Comparison of ENCODE assay signal across 8 cellular contexts in the genomic region with DNA sequence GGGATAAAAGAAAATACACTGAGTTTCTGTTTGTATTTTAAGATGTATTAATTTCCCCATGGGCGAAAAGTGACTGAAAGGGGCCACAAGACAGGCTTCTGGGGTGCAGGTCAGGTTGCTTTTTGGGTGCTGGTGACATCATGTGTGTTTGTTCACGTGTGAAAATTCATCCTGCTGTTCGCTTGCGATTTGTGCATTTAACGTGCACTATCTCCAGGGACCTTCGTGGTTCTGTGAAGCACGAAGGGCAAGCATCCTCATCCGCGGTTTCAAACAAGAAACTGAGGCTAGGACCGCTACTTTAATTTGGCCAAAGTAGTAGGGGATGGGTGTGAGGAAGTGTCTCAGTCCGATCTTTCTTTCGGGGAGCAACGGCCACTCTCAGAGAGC. TPM values are rescaled to one million over a fixed set of nuclear protein-coding genes. Genes with fewer than 3 reads are reported as not detected.
DNase-seq lines count a peak whose midpoint lies in the region; ATAC-seq and TF ChIP-seq lines count a peak whose summit lies in the region.

No MANE protein-coding gene starts in this region.

- H3K27ac ChIP-seq in brain microvascular endothelial cell (no peak overlapping the region), muscle layer of colon (ENCODE audit: low read depth, low read length) (peak overlapping the region; percentile 79)

- POLR2A ChIA-PET in AG04449 (lab: Yijun Ruan, JAX) = interaction anchor here (0.6 to 1.8 kb wide), 5 partner anchors 14 to 183 kb away, joined by 3 to 8 read pairs (median 3); no protein-coding TSS in a partner anchor

- CTCF ChIA-PET in AG04449 (lab: Yijun Ruan, JAX) = interaction anchor here (0.6 to 19.8 kb wide), 11 partner anchors 13 to 202 kb away, joined by 3 to 234 read pairs (median 4); a partner anchor contains a TSS

- no peaks in the 10 kb centered on the region for H3K27me3 ChIP-seq in brain microvascular endothelial cell (replicated peaks)
- H3K27me3 ChIP-seq in muscle layer of colon (ENCODE audit: control insufficient read depth in 1 of 2, insufficient read depth in 2 of 2, low read length in 2 of 2) = no peaks in the 10 kb centered on the region

- H3K4me3 ChIP-seq in AG04449 (ENCODE audit: low read depth, low read length) (peak overlapping the region; percentile 69), brain microvascular endothelial cell (ENCODE audit: low read depth, low read length) (peak overlapping the region; percentile 60), muscle layer of colon (ENCODE audit: low read depth in 1 of 2, low read length in 2 of 2) (peak overlapping the region; percentile 35 to 38)

- H3K9ac ChIP-seq in muscle layer of colon (ENCODE audit: low read length) = no peak overlapping the region

- ATAC-seq in HG03280 (IDR thresholded peaks at IDR 0.05; ENCODE audit: unreplicated experiment) (peak; percentile 3), GM21447 (IDR thresholded peaks at IDR 0.05; ENCODE audit: unreplicated experiment) (no peak)

- TF ChIP-seq CTCF in AG04449 (IDR thresholded peaks at IDR 0.05; ENCODE audit: insufficient read depth, low read length, missing control alignments) = no peak
- no peak for TF ChIP-seq CTCF in brain microvascular endothelial cell (IDR thresholded peaks at IDR 0.05; ENCODE audit: low read depth, low read length, missing control alignments)

- no peaks in the 10 kb centered on the region for H3K36me3 ChIP-seq in brain microvascular endothelial cell (replicated peaks)
- H3K36me3 ChIP-seq in muscle layer of colon (ENCODE audit: insufficient read depth, low read length) = no peaks in the 10 kb centered on the region

- in situ Hi-C loops in brain microvascular endothelial cell (cut with HindIII; ENCODE audit: low pct_ligation_motif_present, low sequenced_read_pairs) = no loop called here

- no peaks in the 10 kb centered on the region for H3K9me3 ChIP-seq in muscle layer of colon (ENCODE audit: low read length)

- no peak for DNase-seq in AG04449 (ENCODE audit: low read depth, low spot score)
- no peak for DNase-seq in brain microvascular endothelial cell
- no peak for DNase-seq in NCI-H1436 treated with DMSO at 0.1 percent for 48 hours (lab: John Stamatoyannopoulos, UW)
- no peak for DNase-seq in NCI-H2029 (lab: John Stamatoyannopoulos, UW)
- no peak for DNase-seq in H4 (ENCODE audit: low spot score)

- H3K4me1 ChIP-seq in muscle layer of colon (ENCODE audit: insufficient read depth, low read length) = peaks cover 25% of the 10 kb centered on the region

RNA-seq across cellular contexts. Expression of a gene that starts 1.6 kb away (rescaled TPM):
- 3.4 and 4.7 TPM in 2 replicates for total RNA-seq in H4 (2014; rRNA removed; shearing (Covaris generic))
